In the genomic region with DNA sequence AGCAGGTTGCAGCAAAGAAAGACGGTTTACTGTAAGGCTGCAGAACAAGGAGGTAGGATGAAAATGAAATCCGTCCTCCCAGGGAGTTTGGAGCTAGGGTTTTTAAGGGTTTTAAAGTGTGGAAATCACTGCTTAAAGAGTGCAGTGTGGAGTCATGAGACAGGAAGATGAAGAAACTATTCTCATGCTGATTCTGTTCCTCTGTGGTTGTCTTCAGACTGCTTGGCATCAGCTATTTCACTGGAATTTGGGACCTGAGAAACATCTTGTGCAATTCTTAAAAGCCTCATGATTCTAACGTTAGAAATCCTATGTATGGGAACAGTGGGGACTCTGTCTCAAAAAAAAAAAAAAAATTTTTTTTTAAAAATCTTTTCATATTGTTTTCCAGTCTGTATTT, we compare ENCODE assay signal across 9 cellular contexts. TPM values are rescaled to one million over a fixed set of nuclear protein-coding genes. Genes with fewer than 3 reads are reported as not detected.
A peak's percentile ranks its signal among the peaks of the same experiment; 100 is the strongest.
DNase-seq lines count a peak whose midpoint lies in the region; ATAC-seq and TF ChIP-seq lines count a peak whose summit lies in the region.
"Had no signal": no experiment of that assay in that cellular context is flagged by ENCODE, and none has a peak within 500 bp of the region (broad histone marks: within the 10 kb centered on the region; RNA-seq: fewer than 3 reads in every experiment).

No MANE protein-coding gene starts in this region.

- H3K4me3 ChIP-seq in BLaER1 treated with 17β-estradiol and CSF1 and Interleukin-3, amounts not matched to agents 10 nM and 100 nM: no peak overlapping the region
- H3K4me3 ChIP-seq in fibroblast of the aortic adventitia (ENCODE audit: low read depth, low read length) (no peak overlapping the region), skeletal muscle cell (ENCODE audit: low read depth, low read length) (no peak overlapping the region)

- H3K9ac ChIP-seq in BLaER1 treated with 17β-estradiol and CSF1 and Interleukin-3, amounts not matched to agents 10 nM and 100 nM: peak overlapping the region in 4 of 11 experiments; percentile 40 to 84 (median 62); a peak in 8 of 22 replicates

- H3K4me1 ChIP-seq in BLaER1 treated with 17β-estradiol and CSF1 and Interleukin-3, amounts not matched to agents 10 nM and 100 nM: peaks cover 6 to 93% (median 10%) of the 10 kb centered on the region in 10 experiments; a peak in 17 of 20 replicates

- no peak for ATAC-seq in GM18498 (IDR thresholded peaks at IDR 0.05; ENCODE audit: unreplicated experiment)
- ATAC-seq in stimulated activated naive CD8-positive, alpha-beta T cell treated with anti-CD3 and anti-CD28 coated beads, Interleukin-15, amount 100 ng/mL, for 72 hours: no peak

- H3K9me3 Mint-ChIP-seq in stimulated activated naive CD8-positive, alpha-beta T cell treated with anti-CD3 and anti-CD28 coated beads, Interleukin-15, amount 100 ng/mL, for 72 hours: peaks cover 0 to under 1% of the 10 kb centered on the region in 2 donors

- peaks cover 4 to 40% (median 17%) of the 10 kb centered on the region in 11 experiments; a peak in 20 of 22 replicates for H3K36me3 ChIP-seq in BLaER1 treated with 17β-estradiol and CSF1 and Interleukin-3, amounts not matched to agents 10 nM and 100 nM

- no peak for TF ChIP-seq CTCF in fibroblast of the aortic adventitia (IDR thresholded peaks at IDR 0.05; ENCODE audit: insufficient read depth, low read length)

- peak overlapping the region in 6 of 11 experiments; percentile 22 to 97 (median 73); a peak in 10 of 22 replicates for H3K27ac ChIP-seq in BLaER1 treated with 17β-estradiol and CSF1 and Interleukin-3, amounts not matched to agents 10 nM and 100 nM

- peaks cover 0 to 28% (median 6%) of the 10 kb centered on the region in 11 experiments; a peak in 6 of 22 replicates for H3K9me3 ChIP-seq in BLaER1 treated with 17β-estradiol and CSF1 and Interleukin-3, amounts not matched to agents 10 nM and 100 nM (replicated peaks in 1 of 11)

- H3K27ac Mint-ChIP-seq in stimulated activated naive CD8-positive, alpha-beta T cell treated with anti-CD3 and anti-CD28 coated beads, Interleukin-15, amount 100 ng/mL, for 72 hours: no peak overlapping the region

- peak; percentile 32 for DNase-seq in SK-MEL-5 (ENCODE audit: low read depth, low spot score)
- peak; percentile 86 for DNase-seq in fibroblast of the aortic adventitia (ENCODE audit: low read depth)
- peak; percentile 38 for DNase-seq in skeletal muscle cell (ENCODE audit: low read depth)
- no peak for DNase-seq in KBM-7
- DNase-seq in activated naive CD4-positive, alpha-beta T cell treated with anti-CD3 and anti-CD28 coated beads, Interleukin-2, amount 50 U/mL, for 16 hours: no peak
- no peak for DNase-seq in stimulated activated naive CD8-positive, alpha-beta T cell treated with anti-CD3 and anti-CD28 coated beads, Interleukin-15, amount 100 ng/mL, for 72 hours
- DNase-seq: NCI-H1417 had no signal

- H3K4me2 ChIP-seq in BLaER1 treated with 17β-estradiol and CSF1 and Interleukin-3, amounts not matched to agents 10 nM and 100 nM: peak overlapping the region in 4 of 11 experiments; percentile 37 to 80 (median 62); a peak in 6 of 22 replicates

- H3K4me3 Mint-ChIP-seq in stimulated activated naive CD8-positive, alpha-beta T cell treated with anti-CD3 and anti-CD28 coated beads, Interleukin-15, amount 100 ng/mL, for 72 hours: no peak overlapping the region

- H3K27me3 Mint-ChIP-seq in stimulated activated naive CD8-positive, alpha-beta T cell treated with anti-CD3 and anti-CD28 coated beads, Interleukin-15, amount 100 ng/mL, for 72 hours: no peaks in the 10 kb centered on the region

- peaks cover 36% of the 10 kb centered on the region for H3K4me1 Mint-ChIP-seq in stimulated activated naive CD8-positive, alpha-beta T cell treated with anti-CD3 and anti-CD28 coated beads, Interleukin-15, amount 100 ng/mL, for 72 hours

- H3K27me3 ChIP-seq in BLaER1 treated with 17β-estradiol and CSF1 and Interleukin-3, amounts not matched to agents 10 nM and 100 nM: no peaks in the 10 kb centered on the region

- peaks cover 0 to 32% (median 0%) of the 10 kb centered on the region in 11 experiments; a peak in 4 of 22 replicates for H4K20me1 ChIP-seq in BLaER1 treated with 17β-estradiol and CSF1 and Interleukin-3, amounts not matched to agents 10 nM and 100 nM

- in situ Hi-C loops in SK-MEL-5 (cut with HindIII; ENCODE audit: low pct_unique_long_range_greater_than_20kb, low sequenced_read_pairs) (no loop called here), KBM-7 (cut with MboI; ENCODE audit: low pct_unique_long_range_greater_than_20kb, low sequenced_read_pairs) (no loop called here)

RNA-seq across cellular contexts. Expression of gene ZNF331, which starts 11.4 kb away (rescaled TPM):
- 4.3 and 7.7 TPM in 2 replicates for total RNA-seq in SK-MEL-5 (2014; rRNA removed; shearing (Covaris generic))
- 3.8 and 4.6 TPM in 2 replicates for polyA plus RNA-seq in SK-MEL-5 (2015; cell fraction: cytosol; rRNA removed)
- polyA plus RNA-seq in SK-MEL-5 (2015; cell fraction: nucleus; rRNA removed): 46.0 and 60.0 TPM in 2 replicates
- 10.6 and 11.4 TPM in 2 replicates for total RNA-seq in fibroblast of the aortic adventitia (ENCODE audit: low replicate concordance)

Comparison
In these comparisons a context has a peak if more than half of its experiments do, and no peak if none do; other contexts are left out.
1. DNase-seq: peak in SK-MEL-5 (single experiment), fibroblast of the aortic adventitia (single experiment) and skeletal muscle cell (single experiment); none in KBM-7 (single experiment), activated naive CD4-positive, alpha-beta T cell treated with anti-CD3 and anti-CD28 coated beads, Interleukin-2, amount 50 U/mL, for 16 hours (single experiment) and stimulated activated naive CD8-positive, alpha-beta T cell treated with anti-CD3 and anti-CD28 coated beads, Interleukin-15, amount 100 ng/mL, for 72 hours (0 of 2).